ENCODE assay signal across 12 cellular contexts in the genomic region with DNA sequence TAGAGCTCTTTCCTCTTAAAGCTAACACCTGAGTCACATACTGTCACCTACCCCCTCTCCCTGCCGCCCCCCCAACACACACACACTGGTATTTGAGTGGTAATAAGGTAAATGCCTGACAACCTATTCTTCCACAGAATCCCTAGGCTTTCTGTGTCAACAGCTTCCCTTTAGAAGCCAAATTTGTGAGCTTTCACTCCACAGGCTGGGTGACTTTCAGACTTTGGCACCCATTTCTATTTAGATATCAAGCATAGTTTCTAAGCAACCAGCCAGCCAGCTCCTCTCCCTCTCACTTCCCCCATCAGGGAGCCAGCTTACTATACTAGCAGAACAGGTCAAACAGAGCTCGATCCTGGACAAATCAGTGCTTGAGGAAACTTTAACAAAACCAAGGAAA. TPM values are rescaled to one million over a fixed set of nuclear protein-coding genes. Genes with fewer than 3 reads are reported as not detected.
DNase-seq lines count a peak whose midpoint lies in the region; ATAC-seq lines count a peak whose summit lies in the region.
"Had no signal": no experiment of that assay in that cellular context is flagged by ENCODE, and none has a peak within 500 bp of the region (broad histone marks: within the 10 kb centered on the region; RNA-seq: fewer than 3 reads in every experiment).

No MANE protein-coding gene starts in this region.

- no peaks in the 10 kb centered on the region for H3K9me3 ChIP-seq in MG63

- H3K27ac ChIP-seq in caudate nucleus (ENCODE audit: low read depth, low read length) (peak overlapping the region; percentile 63), temporal lobe (ENCODE audit: low read depth, low read length) (peak overlapping the region; percentile 33)

- H3K36me3 ChIP-seq in MG63 = peaks cover 4% of the 10 kb centered on the region

- H3K27me3 ChIP-seq in MG63 = peaks cover 3% of the 10 kb centered on the region; the same call in 1 of the 2 replicates

- DNase-seq in MG63 = peak; percentile 21
- DNase-seq in caudate nucleus (lab: John Stamatoyannopoulos, UW) = peak in 24 of 61 donors; percentile 5 to 90 (median 32)
- peak; percentile 77 for DNase-seq in left lobe of liver (ENCODE audit: low spot score)
- no peak for DNase-seq in NCI-H226
- DNase-seq in NCI-H2029 treated with DMSO at 0.1 percent for 48 hours (lab: John Stamatoyannopoulos, UW) = no peak
- DNase-seq: CD8-positive, alpha-beta memory T cell; stimulated activated CD4-positive, alpha-beta T cell treated with anti-CD3 and anti-CD28 coated beads, Interleukin-2, amount 100 ng/mL, for 48 hours; stimulated activated naive CD4-positive, alpha-beta T cell treated with Interleukin-2 at 50 U/mL for 16 hours had no signal

- ATAC-seq in left lobe of liver (peak; percentile 77), HG03439 (IDR thresholded peaks at IDR 0.05; ENCODE audit: unreplicated experiment) (no peak), GM18519 (IDR thresholded peaks at IDR 0.05; ENCODE audit: low FRiP score, unreplicated experiment) (no peak)

- no peak overlapping the region for H3K4me3 ChIP-seq in MG63

RNA-seq across cellular contexts. Expression of a gene that starts 3.2 kb away (rescaled TPM):
- total RNA-seq in MG63 (2014; rRNA removed; shearing (Covaris generic); ENCODE audit: low replicate concordance) = 0.49 and 4.6 TPM in 2 replicates
- total RNA-seq in left lobe of liver (1.3 TPM), temporal lobe (1.5 TPM)

RNA-seq across cellular contexts. Expression of a gene that starts 18.4 kb away (rescaled TPM):
- total RNA-seq in MG63 (2014; rRNA removed; shearing (Covaris generic); ENCODE audit: low replicate concordance) = not detected in 2 replicates
- total RNA-seq in left lobe of liver = 30.0 TPM
- 0.25 TPM for total RNA-seq in temporal lobe

RNA-seq across cellular contexts. Expression of a gene that starts 31.7 kb away (rescaled TPM):
- total RNA-seq in MG63 (2014; rRNA removed; shearing (Covaris generic); ENCODE audit: low replicate concordance) = not detected in 2 replicates
- 1.4 TPM for total RNA-seq in left lobe of liver
- total RNA-seq in temporal lobe = 0.49 TPM
- total RNA-seq: dermis microvascular lymphatic vessel endothelial cell had no signal

RNA-seq across cellular contexts. Expression of a gene that starts 40.2 kb away (rescaled TPM):
- 10.2 and 12.3 TPM in 2 replicates for total RNA-seq in MG63 (2014; rRNA removed; shearing (Covaris generic); ENCODE audit: low replicate concordance)
- 3.7 TPM for total RNA-seq in left lobe of liver
- 12.3 TPM for total RNA-seq in temporal lobe

Comparison
In these comparisons a context has a peak if more than half of its experiments do, and no peak if none do; other contexts are left out.
1. DNase-seq: peak in MG63 (single experiment) and left lobe of liver (single experiment); none in NCI-H226 (single experiment) and NCI-H2029 treated with DMSO at 0.1 percent for 48 hours (single experiment).
2. RNA of a gene that starts 18.4 kb away (total RNA-seq): 30.0 TPM in left lobe of liver (single experiment); 0.25 TPM in temporal lobe (single experiment) and not detected in MG63; every median in the first group is over 10 times any median in the second.